In genomic region chr9:13034696-13035006, GRCh38 we compare ENCODE assay signal across 9 cellular contexts.
DNase-seq lines count a peak whose midpoint lies in the region; ATAC-seq, FAIRE-seq and TF ChIP-seq lines count a peak whose summit lies in the region.
"Had no signal": no experiment of that assay in that cellular context is flagged by ENCODE, and none has a peak within 500 bp of the region (broad histone marks: within the 10 kb centered on the region; RNA-seq: fewer than 3 reads in every experiment).

No MANE protein-coding gene starts in this region.

- peak overlapping the region; percentile 70 for H3K4me2 ChIP-seq in HepG2 (ENCODE audit: low read depth, low read length)
- H3K4me2 ChIP-seq in Karpas-422 (ENCODE audit: low read depth, low read length, poor library complexity, severe bottlenecking), result no peak overlapping the region

- H3K4me1 ChIP-seq in HepG2 (ENCODE audit: insufficient read depth, low read length), result peaks cover 12% of the 10 kb centered on the region
- peaks cover 4% of the 10 kb centered on the region for H3K4me1 ChIP-seq in stomach smooth muscle (ENCODE audit: control insufficient read depth, insufficient read depth, low read length)
- 0 out of 2 replicates have a peak, but pooled peaks cover 3% of the 10 kb centered on the region for H3K4me1 ChIP-seq in Karpas-422 (ENCODE audit: low read length)

- H3K9me2 ChIP-seq in Karpas-422 (replicated peaks; ENCODE audit: insufficient read depth, low read length), result no peaks in the 10 kb centered on the region

- H3K36me3 ChIP-seq in HepG2 (replicated peaks in 1 of 2; ENCODE audit: control insufficient read depth in 1 of 2, insufficient read depth in 2 of 2, low read length in 2 of 2), result no peaks in the 10 kb centered on the region
- no peaks in the 10 kb centered on the region for H3K36me3 ChIP-seq in stomach smooth muscle (ENCODE audit: control insufficient read depth in 2 of 2, insufficient read depth in 2 of 2, low read length in 2 of 2)
- no peaks in the 10 kb centered on the region for H3K36me3 ChIP-seq in Karpas-422 (ENCODE audit: insufficient read depth, low read length)

- TF ChIP-seq RAD21 in HepG2 (CRISPR knock-in tag; IDR thresholded peaks at IDR 0.05), result no peak

- H3K9ac ChIP-seq in HepG2 (ENCODE audit: insufficient read depth, low read depth, low read length) (no peak overlapping the region), stomach smooth muscle (ENCODE audit: low read length in 2 of 2) (peak overlapping the region; percentile 26 to 60), Karpas-422 (ENCODE audit: low read length) (no peak overlapping the region)

- H2AFZ ChIP-seq in HepG2 (ENCODE audit: low read length), result no peak overlapping the region
- H2AFZ ChIP-seq in Karpas-422 (ENCODE audit: low read length), result no peak overlapping the region

- no peak for FAIRE-seq in HepG2 (lab: Jason Lieb, UNC)

- H3K27me3 ChIP-seq in HepG2 (ENCODE audit: control insufficient read depth in 1 of 2, insufficient read depth in 2 of 2, low read length in 2 of 2), result no peaks in the 10 kb centered on the region
- no peaks in the 10 kb centered on the region for H3K27me3 ChIP-seq in stomach smooth muscle (ENCODE audit: control insufficient read depth in 1 of 2, insufficient read depth in 2 of 2, low read length in 2 of 2)
- H3K27me3 ChIP-seq in Karpas-422 (ENCODE audit: low read length), result no peaks in the 10 kb centered on the region

- H3K9me3 ChIP-seq in HepG2 (ENCODE audit: low read length) (no peaks in the 10 kb centered on the region), stomach smooth muscle (ENCODE audit: control insufficient read depth in 2 of 2, low read length in 2 of 2) (no peaks in the 10 kb centered on the region), Karpas-422 (ENCODE audit: low read length) (no peaks in the 10 kb centered on the region)

- POLR2A ChIA-PET in HepG2 (lab: Yijun Ruan, JAX), result no interaction called here

- DNase-seq in NCI-H345 treated with DMSO at 0.1 percent for 48 hours (lab: John Stamatoyannopoulos, UW; ENCODE audit: unreplicated experiment), result peak; percentile 52
- DNase-seq in NCI-H345 (lab: John Stamatoyannopoulos, UW), result no peak
- no peak for DNase-seq in HepG2 (ENCODE audit: low spot score)
- DNase-seq in Karpas-422, result no peak
- DNase-seq in NCI-H187 (lab: John Stamatoyannopoulos, UW), result no peak
- DNase-seq in NCI-H1694 (lab: John Stamatoyannopoulos, UW), result no peak

- no peak overlapping the region for H3K27ac ChIP-seq in HepG2 (ENCODE audit: extremely low read length, insufficient read depth, low read length)
- no peak overlapping the region for H3K27ac ChIP-seq in stomach smooth muscle (ENCODE audit: low read length)
- H3K27ac ChIP-seq in Karpas-422 (ENCODE audit: low read length), result no peak overlapping the region

- no peak overlapping the region for H3K4me3 ChIP-seq in HepG2 (replicated peaks in 1 of 3; ENCODE audit: insufficient read depth in 1 of 3, low read depth in 2 of 3, low read length in 3 of 3)
- peak overlapping the region; percentile 58 to 71 for H3K4me3 ChIP-seq in stomach smooth muscle (ENCODE audit: low read length in 2 of 2)
- H3K4me3 ChIP-seq in Karpas-422 (ENCODE audit: low read length), result no peak overlapping the region

- in situ Hi-C loops in HepG2 (cut with HindIII; ENCODE audit: extremely low pct_ligation_motif_present, low pct_unique_long_range_greater_than_20kb), result loop anchor here (25.0 kb wide), 1 partner anchor 1328 kb away; no protein-coding TSS in a partner anchor

- no peak for TF ChIP-seq POLR2A in HepG2 (IDR thresholded peaks at IDR 0.05; ENCODE audit: insufficient read depth in 1 of 2, low read depth in 2 of 2, low read length in 2 of 2)

- CTCF ChIA-PET in HepG2 (lab: Yijun Ruan, JAX; ENCODE audit: low intra/inter-chr PET ratio, low total read pairs), result interaction anchor here (0.8 kb wide), 1 partner anchor 54 kb away, joined by 7 read pairs; no protein-coding TSS in a partner anchor

- no peak for TF ChIP-seq CTCF in HepG2 (CRISPR knock-in tag; IDR thresholded peaks at IDR 0.05)

- H4K20me1 ChIP-seq in HepG2 (ENCODE audit: insufficient read depth, low read length) (no peaks in the 10 kb centered on the region), Karpas-422 (ENCODE audit: insufficient read depth, low read depth, low read length) (no peaks in the 10 kb centered on the region)

- 0% methylated on average over 3 of the region's 3 CpGs for WGBS in HepG2 (ENCODE audit: low lambda C conversion rate)

- TF ChIP-seq EP300 in HepG2 (IDR thresholded peaks at IDR 0.05; ENCODE audit: low read depth in 2 of 2, low read length in 2 of 2) (no peak), HepG2 (CRISPR knock-in tag; IDR thresholded peaks at IDR 0.05; ENCODE audit: borderline replicate concordance) (no peak)

- ATAC-seq in SK-N-SH treated with all-trans-retinoic acid at 6 μM for 48 hours (peak; percentile 62), HepG2 (peak; percentile 51)
- ATAC-seq: activated CD4-positive, CD25-positive, alpha-beta regulatory T cell treated with anti-CD3 and anti-CD28 coated beads, Interleukin-2, amount 50 U/mL, for 24 hours had no signal

- H3K79me2 ChIP-seq in HepG2 (ENCODE audit: insufficient read depth, low read length) (no peaks in the 10 kb centered on the region), Karpas-422 (ENCODE audit: low read length) (no peaks in the 10 kb centered on the region)

- BruUV-seq in HepG2 (replicated peaks; lab: Mats Ljungman, UMichigan), result no TSS peak

- intact Hi-C loops in HepG2 (cut with micrococcal nuclease; ENCODE audit: unreplicated experiment), result loop anchor here (1.0 to 5.0 kb wide), 5 partner anchors 54 to 1319 kb away; no protein-coding TSS in a partner anchor

TF ChIP-seq in SK-N-SH treated with all-trans-retinoic acid at 6 μM for 48 hours, 23 proteins besides CTCF, POLR2A, EP300 and RAD21:
- TF ChIP-seq GLIS3 (CRISPR knock-in tag; IDR thresholded peaks at IDR 0.05) (no peak), ZNF565 (CRISPR knock-in tag; conservative IDR thresholded peaks at IDR 0.05; ENCODE audit: low read depth) (no peak), ZC3H10 (CRISPR knock-in tag; IDR thresholded peaks at IDR 0.05) (no peak), ESRRG (CRISPR knock-in tag; IDR thresholded peaks at IDR 0.05) (no peak), ZFP3 (CRISPR knock-in tag; IDR thresholded peaks at IDR 0.05) (no peak)

TF ChIP-seq in HepG2, 621 proteins besides CTCF, POLR2A, EP300 and RAD21 (continues in another document):
- TF ChIP-seq ARNT (IDR thresholded peaks at IDR 0.05) (no peak), ZNF782 (CRISPR knock-in tag; IDR thresholded peaks at IDR 0.05; ENCODE audit: borderline replicate concordance) (no peak), ZNF296 (CRISPR knock-in tag; conservative IDR thresholded peaks at IDR 0.05) (no peak), RBFOX2 (IDR thresholded peaks at IDR 0.05; ENCODE audit: low read depth, low read length) (no peak), ZNF256 (CRISPR knock-in tag; conservative IDR thresholded peaks at IDR 0.05) (no peak), THAP9 (CRISPR knock-in tag; IDR thresholded peaks at IDR 0.05; ENCODE audit: borderline replicate concordance) (no peak), FUBP1 (CRISPR knock-in tag; IDR thresholded peaks at IDR 0.05; ENCODE audit: borderline replicate concordance) (no peak), ZNF713 (CRISPR knock-in tag; IDR thresholded peaks at IDR 0.05) (no peak), DNMT3B (CRISPR knock-in tag; conservative IDR thresholded peaks at IDR 0.05) (no peak), ATRX (CRISPR knock-in tag; IDR thresholded peaks at IDR 0.05; ENCODE audit: borderline replicate concordance) (no peak), MED8 (CRISPR knock-in tag; IDR thresholded peaks at IDR 0.05; ENCODE audit: insufficient replicate concordance) (no peak)

Comparison
In these comparisons a context has a peak if more than half of its experiments do, and no peak if none do; other contexts are left out.
1. H3K4me3 ChIP-seq: peak in stomach smooth muscle (2 of 2); none in HepG2 (0 of 3) and Karpas-422 (single experiment).
2. H3K9ac ChIP-seq: peak in stomach smooth muscle (2 of 2); none in HepG2 (single experiment) and Karpas-422 (single experiment).